Comparison of ENCODE assay signal across 9 cellular contexts in the genomic region with DNA sequence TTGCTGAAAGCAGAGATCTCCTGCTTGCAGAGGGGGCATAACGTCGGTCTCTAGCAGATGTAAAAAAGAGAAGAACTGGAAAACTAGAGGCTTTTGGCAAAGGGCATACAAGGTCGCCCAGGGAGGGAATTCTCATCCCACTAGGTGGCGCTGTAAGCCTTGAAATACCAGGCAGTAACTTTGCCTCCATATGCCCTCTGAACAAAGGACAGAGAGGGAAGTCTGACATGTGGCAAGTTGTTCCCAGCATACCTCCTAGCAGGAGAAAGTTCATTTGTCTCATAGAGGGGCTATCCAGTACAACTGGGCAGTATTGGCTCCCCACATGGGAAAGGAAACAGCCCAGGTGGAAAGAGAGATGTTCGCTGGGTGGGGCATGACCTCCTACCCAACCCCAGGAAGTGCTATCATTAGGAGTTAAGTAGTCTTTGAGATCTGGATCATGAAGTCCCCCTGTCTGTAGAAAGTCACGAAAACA. TPM values are rescaled to one million over a fixed set of nuclear protein-coding genes. Genes with fewer than 3 reads are reported as not detected.
DNase-seq lines count a peak whose midpoint lies in the region; ATAC-seq and TF ChIP-seq lines count a peak whose summit lies in the region.
"Had no signal": no experiment of that assay in that cellular context is flagged by ENCODE, and none has a peak within 500 bp of the region (broad histone marks: within the 10 kb centered on the region; RNA-seq: fewer than 3 reads in every experiment).

No MANE protein-coding gene starts in this region.

- no peaks in the 10 kb centered on the region for H3K79me2 ChIP-seq in GM23338 (replicated peaks; ENCODE audit: insufficient read depth)

- POLR2A ChIA-PET in CD4-positive, alpha-beta memory T cell (lab: Charles Lee; ENCODE audit: partially characterized antibody): interaction anchor here (1.0 to 3.9 kb wide), 15 partner anchors 18 to 147 kb away, joined by 3 to 22 read pairs (median 5); a partner anchor contains a TSS

- intact Hi-C loops in CD4-positive, alpha-beta memory T cell (cut with micrococcal nuclease): loop anchor here (1.0 to 2.0 kb wide), 5 partner anchors 53 to 322 kb away; no protein-coding TSS in a partner anchor
- intact Hi-C loops in left colon (cut with DNase I, micrococcal nuclease): no loop called here
- intact Hi-C loops in posterior cingulate gyrus (cut with DNase I): no loop called here

- H3K27me3 Mint-ChIP-seq in CD4-positive, alpha-beta memory T cell: no peaks in the 10 kb centered on the region
- peaks cover 5% of the 10 kb centered on the region for H3K27me3 Mint-ChIP-seq in GM23338 (ENCODE audit: insufficient read depth, low read depth, poor library complexity)

- no peak overlapping the region for H3K27ac ChIP-seq in CD4-positive, alpha-beta memory T cell (ENCODE audit: low read depth, low read length)
- no peak overlapping the region for H3K27ac ChIP-seq in GM23338 (ENCODE audit: low read depth)
- no peak overlapping the region for H3K27ac ChIP-seq in SJSA1
- H3K27ac ChIP-seq: skin epidermis had no signal

- no peaks in the 10 kb centered on the region for H3F3A ChIP-seq in GM23338 (replicated peaks; ENCODE audit: low read depth)

- no peaks in the 10 kb centered on the region for H3K9me2 ChIP-seq in GM23338 (ENCODE audit: insufficient read depth)

- ATAC-seq in GM23338 (peak; percentile 75), left colon (peak; percentile 53)

- H3K27ac Mint-ChIP-seq in CD4-positive, alpha-beta memory T cell: peak overlapping the region in 6 of 7 donors; percentile 66 to 94 (median 89)
- no peak overlapping the region for H3K27ac Mint-ChIP-seq in GM23338

- peaks cover 9 to 15% of the 10 kb centered on the region in 2 donors for H3K9me3 ChIP-seq in CD4-positive, alpha-beta memory T cell (ENCODE audit: control insufficient read depth in 1 of 2, low read length in 2 of 2)
- H3K9me3 ChIP-seq in SJSA1 (replicated peaks): no peaks in the 10 kb centered on the region

- H3K4me1 Mint-ChIP-seq in CD4-positive, alpha-beta memory T cell: peaks cover 3 to 18% (median 10%) of the 10 kb centered on the region in 4 donors
- H3K4me1 Mint-ChIP-seq in GM23338: no peaks in the 10 kb centered on the region

- peaks cover 0 to 78% (median 55%) of the 10 kb centered on the region in 8 donors for H3K9me3 Mint-ChIP-seq in CD4-positive, alpha-beta memory T cell
- peaks cover 79% of the 10 kb centered on the region for H3K9me3 Mint-ChIP-seq in GM23338

- H3K36me3 Mint-ChIP-seq in CD4-positive, alpha-beta memory T cell: peaks cover 49 to 58% of the 10 kb centered on the region in 2 donors
- H3K36me3 Mint-ChIP-seq in GM23338 (ENCODE audit: low read depth): peaks cover 78% of the 10 kb centered on the region

- peak; percentile 75 to 84 for TF ChIP-seq CTCF in GM23338 (conservative IDR thresholded peaks at IDR 0.05; ENCODE audit: low read depth in 2 of 2)

- H3K4me3 ChIP-seq in CD4-positive, alpha-beta memory T cell (ENCODE audit: low read length in 2 of 2): no peak overlapping the region
- H3K4me3 ChIP-seq in GM23338: no peak overlapping the region
- H3K4me3 ChIP-seq in SJSA1: no peak overlapping the region
- H3K4me3 ChIP-seq: skin epidermis had no signal

- CTCF ChIA-PET in CD4-positive, alpha-beta memory T cell (lab: Charles Lee; ENCODE audit: partially characterized antibody): interaction anchor here (0.8 to 6.3 kb wide), 20 partner anchors 15 to 322 kb away, joined by 3 to 43 read pairs (median 4); no protein-coding TSS in a partner anchor

- no peak overlapping the region for H3K4me2 ChIP-seq in GM23338

- DNase-seq in CD4-positive, alpha-beta memory T cell: peak; percentile 50 to 64 (median 60)
- DNase-seq in GM23338 (ENCODE audit: low spot score) (peak; percentile 81), SJSA1 (ENCODE audit: low read depth in 1 of 2, low spot score in 2 of 2) (peak; percentile 70 to 81), left colon (peak in 1 of 2 donors; percentile 53), superior temporal gyrus (ENCODE audit: extremely low spot score) (no peak), posterior cingulate gyrus (no peak)
- peak; percentile 70 for DNase-seq in activated naive CD4-positive, alpha-beta T cell treated with Interleukin-2 at 50 U/mL for 16 hours
- peak; percentile 38 for DNase-seq in stimulated activated naive CD4-positive, alpha-beta T cell treated with Interleukin-2 at 50 U/mL for 16 hours (lab: John Stamatoyannopoulos, UW)

- H3K4me1 ChIP-seq in CD4-positive, alpha-beta memory T cell (ENCODE audit: insufficient read depth, low read length): peaks cover 12% of the 10 kb centered on the region
- H3K4me1 ChIP-seq in GM23338 (ENCODE audit: insufficient read depth) (peaks cover under 1% of the 10 kb centered on the region; the same call in 1 of the 2 replicates), SJSA1 (replicated peaks) (no peaks in the 10 kb centered on the region)

- H2AFZ ChIP-seq in GM23338: no peak overlapping the region

- H3K36me3 ChIP-seq in CD4-positive, alpha-beta memory T cell (ENCODE audit: insufficient read depth, low read length): peaks cover 8% of the 10 kb centered on the region
- H3K36me3 ChIP-seq in GM23338 (ENCODE audit: insufficient read depth) (peaks cover 14% of the 10 kb centered on the region), SJSA1 (peaks cover 20% of the 10 kb centered on the region)

- no peaks in the 10 kb centered on the region for H4K20me1 ChIP-seq in GM23338 (replicated peaks; ENCODE audit: insufficient read depth)

- peak overlapping the region in 5 of 8 donors; percentile 6 to 62 (median 14) for H3K4me3 Mint-ChIP-seq in CD4-positive, alpha-beta memory T cell
- no peak overlapping the region for H3K4me3 Mint-ChIP-seq in GM23338

- no peaks in the 10 kb centered on the region for H3K27me3 ChIP-seq in CD4-positive, alpha-beta memory T cell (ENCODE audit: insufficient read depth, low read length)
- H3K27me3 ChIP-seq in GM23338 (ENCODE audit: insufficient read depth) (0 out of 2 replicates have a peak, but pooled peaks cover 3% of the 10 kb centered on the region), SJSA1 (replicated peaks) (no peaks in the 10 kb centered on the region)

TF ChIP-seq in GM23338, 12 proteins besides CTCF, POLR2A, EP300 and RAD21 (continues in another document):
- TF ChIP-seq NANOG (IDR thresholded peaks at IDR 0.05; ENCODE audit: borderline replicate concordance): no peak
- no peak for TF ChIP-seq EZH2 (IDR thresholded peaks at IDR 0.05; ENCODE audit: low read depth, unreplicated experiment)
- TF ChIP-seq STAT1 (IDR thresholded peaks at IDR 0.05; ENCODE audit: unreplicated experiment): no peak
- TF ChIP-seq CREB1 (CRISPR knock-in tag; IDR thresholded peaks at IDR 0.05; ENCODE audit: low read depth): no peak
- no peak for TF ChIP-seq ZNF114 (CRISPR knock-in tag; IDR thresholded peaks at IDR 0.05)

RNA-seq across cellular contexts. Expression of a gene that starts 40.0 kb away (rescaled TPM):
- 100 to 1,000 TPM; 234 to 243 TPM for total RNA-seq in CD4-positive, alpha-beta memory T cell
- 10 to 100 TPM; 79.7 to 93.1 TPM for polyA plus RNA-seq in CD4-positive, alpha-beta memory T cell
- 12.8 and 13.7 TPM in 2 replicates for total RNA-seq in GM23338 (2014; rRNA removed; shearing (Covaris generic))
- 4.3 and 5.7 TPM in 2 replicates for polyA plus RNA-seq in GM23338 (2016; fragmentation: Nextera tagmentation; extraction: Ambion mirVana)
- total RNA-seq in SJSA1 (2014; rRNA removed; shearing (Covaris generic)): 41.5 and 52.3 TPM in 2 replicates
- 10 to 100 TPM; 43.1 to 59.9 TPM for total RNA-seq in left colon

Comparison
In these comparisons a context has a peak if more than half of its experiments do, and no peak if none do; other contexts are left out.
1. DNase-seq: peak in CD4-positive, alpha-beta memory T cell (5 of 5), GM23338 (single experiment), SJSA1 (2 of 2), activated naive CD4-positive, alpha-beta T cell treated with Interleukin-2 at 50 U/mL for 16 hours (single experiment) and stimulated activated naive CD4-positive, alpha-beta T cell treated with Interleukin-2 at 50 U/mL for 16 hours (single experiment); none in superior temporal gyrus (single experiment) and posterior cingulate gyrus (0 of 10).